In the genomic region with DNA sequence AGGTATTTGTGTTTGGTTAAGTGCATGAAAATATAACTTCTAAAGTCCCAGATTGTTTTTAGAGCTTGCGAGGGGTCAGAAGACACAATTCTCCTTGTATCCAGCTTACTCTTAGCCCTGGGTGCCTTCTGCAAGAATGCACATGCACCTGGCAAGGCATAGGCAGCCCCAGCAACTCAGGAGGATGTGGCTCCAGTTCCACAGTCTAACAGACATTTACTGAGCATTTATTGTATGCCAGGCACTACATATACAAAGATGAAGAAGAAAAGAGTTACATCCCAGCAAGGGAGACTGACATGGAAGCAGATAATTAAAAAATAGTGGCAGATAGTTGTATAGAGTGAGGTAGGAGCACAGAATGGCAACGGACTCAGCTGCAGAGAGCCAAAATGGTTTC, we compare ENCODE assay signal across 15 cellular contexts.
DNase-seq lines count a peak whose midpoint lies in the region; ATAC-seq and TF ChIP-seq lines count a peak whose summit lies in the region.
"Had no signal": no experiment of that assay in that cellular context is flagged by ENCODE, and none has a peak within 500 bp of the region (broad histone marks: within the 10 kb centered on the region; RNA-seq: fewer than 3 reads in every experiment).

No MANE protein-coding gene starts in this region.

- H3K27me3 Mint-ChIP-seq in neural progenitor cell (ENCODE audit: insufficient read depth, low read depth) = no peaks in the 10 kb centered on the region

- ATAC-seq in HG02571 (IDR thresholded peaks at IDR 0.05; ENCODE audit: unreplicated experiment) = peak; percentile 20
- ATAC-seq in HG03280 (IDR thresholded peaks at IDR 0.05; ENCODE audit: unreplicated experiment) = peak; percentile 32

- H3K36me3 ChIP-seq in neural progenitor cell = no peaks in the 10 kb centered on the region

- peak overlapping the region; percentile 46 for H3K4me2 ChIP-seq in neural progenitor cell

- H3K79me2 ChIP-seq in neural progenitor cell (ENCODE audit: low read depth) = no peaks in the 10 kb centered on the region

- peaks cover 6% of the 10 kb centered on the region for H3F3A ChIP-seq in neural progenitor cell (ENCODE audit: low read depth)

- H3K9me3 ChIP-seq in neural progenitor cell (ENCODE audit: low read depth) = no peaks in the 10 kb centered on the region

- H3K27ac Mint-ChIP-seq in neural progenitor cell = no peak overlapping the region
- H3K27ac Mint-ChIP-seq: nephron; T-helper 1 cell treated with Interleukin-12 subunit alpha and Interleukin-12 subunit beta and Interleukin-4 antibody, amounts not matched to agents 30 μg/mL and 1 μg/mL, for 36 hours had no signal

- no peak for TF ChIP-seq CTCF in neural progenitor cell (IDR thresholded peaks at IDR 0.05)

- H3K36me3 Mint-ChIP-seq in neural progenitor cell = no peaks in the 10 kb centered on the region

- no peaks in the 10 kb centered on the region for H4K20me1 ChIP-seq in neural progenitor cell (ENCODE audit: low read depth)

- H3K4me3 Mint-ChIP-seq in neural progenitor cell = no peak overlapping the region
- H3K4me3 Mint-ChIP-seq: nephron; T-helper 1 cell treated with Interleukin-12 subunit alpha and Interleukin-12 subunit beta and Interleukin-4 antibody, amounts not matched to agents 30 μg/mL and 1 μg/mL, for 36 hours had no signal

- peak overlapping the region; percentile 38 for H2AFZ ChIP-seq in neural progenitor cell (replicated peaks)

- H3K4me1 ChIP-seq in neural progenitor cell = peaks cover 23% of the 10 kb centered on the region

- H3K27ac ChIP-seq in neural progenitor cell = no peak overlapping the region
- H3K27ac ChIP-seq: 22Rv1 had no signal

- no peaks in the 10 kb centered on the region for H3K9me3 Mint-ChIP-seq in neural progenitor cell
- H3K9me3 Mint-ChIP-seq: nephron; T-helper 1 cell treated with Interleukin-12 subunit alpha and Interleukin-12 subunit beta and Interleukin-4 antibody, amounts not matched to agents 30 μg/mL and 1 μg/mL, for 36 hours had no signal

- H3K4me1 Mint-ChIP-seq in neural progenitor cell = peaks cover 8% of the 10 kb centered on the region
- H3K4me1 Mint-ChIP-seq: nephron had no signal

- DNase-seq in DMS53 (lab: John Stamatoyannopoulos, UW) = peak; percentile 20
- DNase-seq in DMS53 treated with DMSO at 0.1 percent for 48 hours (lab: John Stamatoyannopoulos, UW; ENCODE audit: unreplicated experiment) = no peak
- no peak for DNase-seq in neural progenitor cell (ENCODE audit: low spot score)
- no peak for DNase-seq in NOMO-1 treated with dmso at 0.1 percent for 144 hours (lab: John Stamatoyannopoulos, UW; ENCODE audit: unreplicated experiment)
- DNase-seq in AG08395 (ENCODE audit: low spot score) = no peak
- DNase-seq in NCI-H1105 treated with DMSO at 0.1 percent for 48 hours (lab: John Stamatoyannopoulos, UW) = no peak
- DNase-seq: Calu3, dermis blood vessel endothelial cell, foreskin melanocyte, NCI-H1436 treated with DMSO at 0.1 percent for 48 hours had no signal

- no peak overlapping the region for H3K9ac ChIP-seq in neural progenitor cell

- no peaks in the 10 kb centered on the region for H3K27me3 ChIP-seq in neural progenitor cell

- no peak overlapping the region for H3K4me3 ChIP-seq in neural progenitor cell
